In the genomic region with DNA sequence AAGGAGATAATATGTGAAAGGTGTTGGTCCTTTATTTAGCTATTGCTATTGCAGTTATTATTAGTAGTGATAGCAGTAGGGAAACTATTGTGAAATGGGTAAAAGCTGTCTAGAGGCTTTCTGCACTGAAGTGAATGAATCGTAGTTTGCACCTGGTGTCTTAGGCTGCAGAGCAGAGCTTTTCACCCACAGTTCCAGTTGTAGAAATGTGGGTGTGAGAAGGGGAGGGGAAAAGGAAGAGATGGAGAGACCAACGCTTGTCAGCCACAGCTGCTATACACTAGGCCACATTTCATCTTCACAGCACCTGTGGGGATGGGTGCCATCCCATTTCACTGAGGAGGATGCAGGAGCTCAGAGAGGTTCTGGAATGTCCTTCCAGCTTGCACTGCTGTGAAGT, we compare ENCODE assay signal across 30 cellular contexts. TPM values are rescaled to one million over a fixed set of nuclear protein-coding genes. Genes with fewer than 3 reads are reported as not detected.
"Had no signal": no experiment of that assay in that cellular context is flagged by ENCODE, and none has a peak within 500 bp of the region (broad histone marks: within the 10 kb centered on the region; RNA-seq: fewer than 3 reads in every experiment).

No MANE protein-coding gene starts in this region.

- H3K4me2 ChIP-seq: hepatocyte had no signal

- H3K9ac ChIP-seq: parathyroid adenoma had no signal

- H2AFZ ChIP-seq: hepatocyte, parathyroid adenoma had no signal

- H3K4me3 Mint-ChIP-seq: activated naive CD8-positive, alpha-beta T cell treated with anti-CD3 and anti-CD28 coated beads for 36 hours; mesothelial cell of epicardium; naive thymus-derived CD8-positive, alpha-beta T cell; neural crest cell had no signal

- H3K79me2 ChIP-seq: hepatocyte, parathyroid adenoma had no signal

- H3K36me3 Mint-ChIP-seq: activated naive CD8-positive, alpha-beta T cell treated with anti-CD3 and anti-CD28 coated beads for 36 hours; mesothelial cell of epicardium; naive thymus-derived CD8-positive, alpha-beta T cell had no signal

- H3K27me3 ChIP-seq: adrenal gland, body of pancreas, dorsolateral prefrontal cortex, hepatocyte, tibial nerve had no signal

- H3K4me3 ChIP-seq: adrenal gland, body of pancreas, coronary artery, gastroesophageal sphincter, hepatocyte, psoas muscle, tibial nerve had no signal

- H3K36me3 ChIP-seq: adrenal gland, gastroesophageal sphincter, tibial nerve, WERI-Rb-1 had no signal

- H3K4me1 ChIP-seq: adrenal gland, body of pancreas, gastroesophageal sphincter, parathyroid adenoma, psoas muscle, tibial nerve had no signal

- H3K27ac Mint-ChIP-seq: activated naive CD8-positive, alpha-beta T cell treated with anti-CD3 and anti-CD28 coated beads for 36 hours; mesothelial cell of epicardium had no signal

- H3K4me1 Mint-ChIP-seq: mesothelial cell of epicardium, neural crest cell had no signal

- H3K9me3 Mint-ChIP-seq: activated naive CD8-positive, alpha-beta T cell treated with anti-CD3 and anti-CD28 coated beads for 36 hours; naive thymus-derived CD8-positive, alpha-beta T cell had no signal

- ATAC-seq: activated CD4-positive, CD25-positive, alpha-beta regulatory T cell treated with anti-CD3 and anti-CD28 coated beads, Interleukin-2, amount 50 U/mL, for 24 hours; body of pancreas; gastroesophageal sphincter; left colon; naive thymus-derived CD8-positive, alpha-beta T cell had no signal

- H3K9me3 ChIP-seq: adrenal gland, body of pancreas, gastroesophageal sphincter, psoas muscle, tibial nerve had no signal

- H3K27ac ChIP-seq: adrenal gland, body of pancreas, coronary artery, gastroesophageal sphincter, hepatocyte, parathyroid adenoma, psoas muscle, tibial nerve, WERI-Rb-1 had no signal

- DNase-seq: activated CD4-positive, alpha-beta T cell treated with anti-CD3 and anti-CD28 coated beads for 48 hours; activated CD4-positive, alpha-beta T cell treated with anti-CD3 and anti-CD28 coated beads, Interleukin-2, amount 50 U/mL, for 48 hours; activated CD8-positive, alpha-beta memory T cell treated with anti-CD3 and anti-CD28 coated beads for 24 hours; activated effector memory CD4-positive, alpha-beta T cell treated with Interleukin-2 at 50 U/mL for 16 hours; activated naive CD4-positive, alpha-beta T cell treated with Interleukin-2 at 50 U/mL for 16 hours; activated naive CD8-positive, alpha-beta T cell treated with anti-CD3 and anti-CD28 coated beads for 36 hours; adrenal gland; aorta; body of pancreas; cerebellar nuclear complex; effector memory CD4-positive, alpha-beta T cell; kidney; left colon; mammary epithelial cell; naive thymus-derived CD8-positive, alpha-beta T cell; psoas muscle; stimulated activated naive CD4-positive, alpha-beta T cell treated with Interleukin-2 at 50 U/mL for 16 hours; T-helper 9 cell; WERI-Rb-1 had no signal

RNA-seq across cellular contexts. Expression of gene TRPM8, which starts 50.0 kb away (rescaled TPM):
- polyA plus RNA-seq: adrenal gland; aorta; endothelial cell of umbilical vein; esophagus; naive thymus-derived CD8-positive, alpha-beta T cell; psoas muscle had no signal
